In the genomic region with DNA sequence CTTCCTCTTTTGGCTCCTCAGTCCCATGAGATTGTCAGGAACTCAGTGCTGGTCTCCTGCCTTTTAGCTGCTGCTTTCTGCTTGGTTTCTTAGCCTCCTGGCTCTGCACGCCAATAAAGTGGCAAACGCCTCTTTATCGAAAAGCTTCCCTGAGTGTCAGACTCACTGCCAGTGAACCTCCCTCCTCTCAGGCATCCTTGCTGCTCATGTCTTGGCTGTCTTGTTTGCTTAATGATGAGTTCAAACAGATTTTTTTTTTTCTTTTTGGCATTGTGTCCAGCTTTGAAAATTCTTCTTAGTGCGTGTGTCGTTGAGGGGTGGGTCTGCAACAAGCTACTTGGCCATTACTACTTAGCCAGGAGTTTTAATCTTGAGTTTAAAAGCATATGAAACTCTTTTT, we compare ENCODE assay signal across 25 cellular contexts. TPM values are rescaled to one million over a fixed set of nuclear protein-coding genes. Genes with fewer than 3 reads are reported as not detected.
DNase-seq lines count a peak whose midpoint lies in the region; ATAC-seq, FAIRE-seq and TF ChIP-seq lines count a peak whose summit lies in the region.
"Had no signal": no experiment of that assay in that cellular context is flagged by ENCODE, and none has a peak within 500 bp of the region (broad histone marks: within the 10 kb centered on the region; RNA-seq: fewer than 3 reads in every experiment).

No MANE protein-coding gene starts in this region.

- no peak overlapping the region for H3K4me3 Mint-ChIP-seq in CD8-positive, alpha-beta memory T cell
- H3K4me3 Mint-ChIP-seq: activated CD4-positive, alpha-beta T cell treated with anti-CD3 and anti-CD28 coated beads, Interleukin-2, amount 10 ng/mL, durations not matched to agents 24 days and 14 days; HFFc6; natural killer cell had no signal

- TF ChIP-seq CTCF in A549 (IDR thresholded peaks at IDR 0.05) (no peak), VCaP (conservative IDR thresholded peaks at IDR 0.05) (no peak), suprapubic skin (IDR thresholded peaks at IDR 0.05) (no peak)

- no peaks in the 10 kb centered on the region for H3K27me3 Mint-ChIP-seq in CD8-positive, alpha-beta memory T cell
- H3K27me3 Mint-ChIP-seq: activated CD4-positive, alpha-beta T cell treated with anti-CD3 and anti-CD28 coated beads, Interleukin-2, amount 10 ng/mL, durations not matched to agents 24 days and 14 days had no signal

- ATAC-seq in A549 (peak; percentile 76 to 77; a peak in 5 of 6 replicates), HG03135 (IDR thresholded peaks at IDR 0.05; ENCODE audit: unreplicated experiment) (no peak)
- ATAC-seq: K562, natural killer cell had no signal

- peaks cover 12% of the 10 kb centered on the region for H3K4me1 ChIP-seq in A549
- peaks cover 44% of the 10 kb centered on the region for H3K4me1 ChIP-seq in CD8-positive, alpha-beta memory T cell (ENCODE audit: insufficient read depth, low read length)
- H3K4me1 ChIP-seq in suprapubic skin, result no peaks in the 10 kb centered on the region
- no peaks in the 10 kb centered on the region for H3K4me1 ChIP-seq in SJCRH30
- H3K4me1 ChIP-seq: testis had no signal

- peaks cover 57 to 88% (median 63%) of the 10 kb centered on the region in 3 donors for H3K4me1 Mint-ChIP-seq in CD8-positive, alpha-beta memory T cell
- H3K4me1 Mint-ChIP-seq: natural killer cell had no signal

- H3K27ac Mint-ChIP-seq in CD8-positive, alpha-beta memory T cell, result peak overlapping the region in 5 of 8 donors; percentile 0 to 82 (median 37)
- H3K27ac Mint-ChIP-seq: activated CD4-positive, alpha-beta T cell treated with anti-CD3 and anti-CD28 coated beads, Interleukin-2, amount 10 ng/mL, durations not matched to agents 24 days and 14 days; HFFc6; natural killer cell had no signal

- 24% methylated on average over 5 of the region's 5 CpGs for WGBS in A549 (ENCODE audit: missing lambda C conversion rate)
- WGBS in suprapubic skin, result 22% methylated on average over 5 of the region's 5 CpGs

- no peaks in the 10 kb centered on the region for H3K27me3 ChIP-seq in CD8-positive, alpha-beta memory T cell (ENCODE audit: insufficient read depth, low read length, poor library complexity, severe bottlenecking)
- no peaks in the 10 kb centered on the region for H3K27me3 ChIP-seq in suprapubic skin
- no peaks in the 10 kb centered on the region for H3K27me3 ChIP-seq in SJCRH30
- H3K27me3 ChIP-seq: testis had no signal

- no peak for TF ChIP-seq POLR2A in A549 (IDR thresholded peaks at IDR 0.05; ENCODE audit: low read length)
- TF ChIP-seq POLR2A in suprapubic skin (IDR thresholded peaks at IDR 0.05), result no peak

- peaks cover 3 to 4% (median 4%) of the 10 kb centered on the region in 3 donors for H3K36me3 Mint-ChIP-seq in CD8-positive, alpha-beta memory T cell
- H3K36me3 Mint-ChIP-seq: natural killer cell had no signal

- POLR2A ChIA-PET in A549 (lab: Yijun Ruan, JAX), result no interaction called here
- POLR2A ChIA-PET in CD8-positive, alpha-beta memory T cell (lab: Charles Lee), result interaction anchor here (0.7 to 0.8 kb wide), 2 partner anchors 109 to 110 kb away, joined by 3 to 6 read pairs; no protein-coding TSS in a partner anchor

- H3K4me3 ChIP-seq in A549, result no peak overlapping the region
- H3K4me3 ChIP-seq in CD8-positive, alpha-beta memory T cell (ENCODE audit: low read length), result no peak overlapping the region
- H3K4me3 ChIP-seq in suprapubic skin, result no peak overlapping the region
- no peak overlapping the region for H3K4me3 ChIP-seq in SJCRH30
- H3K4me3 ChIP-seq: K562, skin epidermis, testis had no signal

- CTCF ChIA-PET in A549 (lab: Yijun Ruan, JAX), result interaction anchor here (0.7 kb wide), 1 partner anchor 1299 kb away, joined by 3 read pairs; no protein-coding TSS in a partner anchor
- CTCF ChIA-PET in CD8-positive, alpha-beta memory T cell (lab: Charles Lee), result interaction anchor here (1.0 to 2.4 kb wide), 4 partner anchors 9 to 133 kb away, joined by 3 to 11 read pairs (median 4); no protein-coding TSS in a partner anchor

- no peak for FAIRE-seq in A549 (lab: Jason Lieb, UNC)
- FAIRE-seq: GM18507, K562, TTC549 had no signal

- DNase-seq in A549 (ENCODE audit: low read depth in 1 of 2, low spot score in 1 of 2) (peak in 1 of 2 experiments; percentile 41), kidney tubule cell (ENCODE audit: low spot score) (peak; percentile 22), suprapubic skin (ENCODE audit: low spot score in 2 of 2) (no peak), SJCRH30 (no peak), GM03348 (ENCODE audit: low spot score) (no peak)
- DNase-seq in CD8-positive, alpha-beta memory T cell, result no peak
- DNase-seq: activated CD4-positive, alpha-beta T cell treated with anti-CD3 and anti-CD28 coated beads, Interleukin-2, amount 10 ng/mL, durations not matched to agents 24 days and 14 days; activated effector memory CD4-positive, alpha-beta T cell treated with Interleukin-2 at 50 U/mL for 16 hours; amygdala; COR-L47; head of caudate nucleus; HFFc6; mammary epithelial cell; natural killer cell; NCI-H187 treated with DMSO at 0.1 percent for 48 hours; NCI-H345; posterior cingulate gyrus; stimulated activated CD4-positive, alpha-beta T cell treated with anti-CD3 and anti-CD28 coated beads, Interleukin-4, amount 100 ng/mL, for 24 hours; testis had no signal

- H3K4me2 ChIP-seq in A549, result peak overlapping the region; percentile 53

- H3K9me3 Mint-ChIP-seq in CD8-positive, alpha-beta memory T cell, result no peaks in the 10 kb centered on the region
- H3K9me3 Mint-ChIP-seq: activated CD4-positive, alpha-beta T cell treated with anti-CD3 and anti-CD28 coated beads, Interleukin-2, amount 10 ng/mL, durations not matched to agents 24 days and 14 days; HFFc6; natural killer cell had no signal

- H3K27ac ChIP-seq in A549 (peak overlapping the region in 1 of 2 experiments; percentile 55; a peak in 1 of 6 replicates), VCaP (peak overlapping the region; percentile 16; the same call in 1 of the 2 replicates), suprapubic skin (no peak overlapping the region), SJCRH30 (no peak overlapping the region)
- H3K27ac ChIP-seq in CD8-positive, alpha-beta memory T cell (ENCODE audit: low read depth, low read length), result no peak overlapping the region
- H3K27ac ChIP-seq: skin epidermis had no signal

- no peak for TF ChIP-seq RAD21 in A549 (conservative IDR thresholded peaks at IDR 0.05 in 1 of 2, IDR thresholded peaks at IDR 0.05 in 1 of 2)

- H3K9me3 ChIP-seq in A549 (no peaks in the 10 kb centered on the region), suprapubic skin (no peaks in the 10 kb centered on the region), SJCRH30 (replicated peaks) (no peaks in the 10 kb centered on the region; the same call in 1 of the 2 replicates)
- no peaks in the 10 kb centered on the region for H3K9me3 ChIP-seq in CD8-positive, alpha-beta memory T cell (ENCODE audit: low read length)
- H3K9me3 ChIP-seq: testis had no signal

- no peaks in the 10 kb centered on the region for H3K36me3 ChIP-seq in CD8-positive, alpha-beta memory T cell (ENCODE audit: insufficient read depth, low read length)
- H3K36me3 ChIP-seq in suprapubic skin (no peaks in the 10 kb centered on the region), SJCRH30 (no peaks in the 10 kb centered on the region)

- TF ChIP-seq EP300 in A549 (IDR thresholded peaks at IDR 0.05) (no peak), suprapubic skin (IDR thresholded peaks at IDR 0.05) (no peak)

TF ChIP-seq in A549, 52 proteins besides CTCF, POLR2A, EP300 and RAD21:
- TF ChIP-seq ZNF302 (CRISPR knock-in tag; IDR thresholded peaks at IDR 0.05) (no peak), ESRRA (IDR thresholded peaks at IDR 0.05; ENCODE audit: borderline replicate concordance, low read length) (no peak), TFCP2L1 (CRISPR knock-in tag; IDR thresholded peaks at IDR 0.05) (no peak), CHD2 (IDR thresholded peaks at IDR 0.05; ENCODE audit: low read length, partially characterized antibody) (no peak)

RNA-seq across cellular contexts. Expression of a gene that starts 14.9 kb away (rescaled TPM):
- polyA plus RNA-seq in A549 (2011; rRNA removed) (2.1 TPM in 2 replicates), A549 (2017; fragmentation: RNase III; extraction: RNeasy Plus Mini Kit Qiagen cat#74134 plus additional on column Dnase treatment) (1.4 to 2.2 TPM (median 1.8 TPM) in 3 replicates)
- polyA plus RNA-seq in A549 (2012; cell fraction: cytosol; rRNA removed), result 0.27 and 0.29 TPM in 2 replicates
- 0.35 and 0.42 TPM in 2 replicates for polyA plus RNA-seq in A549 (2012; cell fraction: nucleus; rRNA removed)
- polyA minus RNA-seq in A549 (2011; rRNA and poly(A)+ RNA removed), result 2.9 and 3.1 TPM in 2 replicates
- total RNA-seq in CD8-positive, alpha-beta memory T cell, result 10 to 100 TPM; 11.1 to 13.5 TPM
- 13.4 TPM for polyA plus RNA-seq in CD8-positive, alpha-beta memory T cell
- total RNA-seq in suprapubic skin, result 1 to 10 TPM; 1.8 to 4.1 (median 2.5) TPM
- total RNA-seq in SJCRH30 (2014; rRNA removed; shearing (Covaris generic)), result 6.7 and 6.9 TPM in 2 replicates
